ENCODE assay signal across 1 cellular context in the genomic region with DNA sequence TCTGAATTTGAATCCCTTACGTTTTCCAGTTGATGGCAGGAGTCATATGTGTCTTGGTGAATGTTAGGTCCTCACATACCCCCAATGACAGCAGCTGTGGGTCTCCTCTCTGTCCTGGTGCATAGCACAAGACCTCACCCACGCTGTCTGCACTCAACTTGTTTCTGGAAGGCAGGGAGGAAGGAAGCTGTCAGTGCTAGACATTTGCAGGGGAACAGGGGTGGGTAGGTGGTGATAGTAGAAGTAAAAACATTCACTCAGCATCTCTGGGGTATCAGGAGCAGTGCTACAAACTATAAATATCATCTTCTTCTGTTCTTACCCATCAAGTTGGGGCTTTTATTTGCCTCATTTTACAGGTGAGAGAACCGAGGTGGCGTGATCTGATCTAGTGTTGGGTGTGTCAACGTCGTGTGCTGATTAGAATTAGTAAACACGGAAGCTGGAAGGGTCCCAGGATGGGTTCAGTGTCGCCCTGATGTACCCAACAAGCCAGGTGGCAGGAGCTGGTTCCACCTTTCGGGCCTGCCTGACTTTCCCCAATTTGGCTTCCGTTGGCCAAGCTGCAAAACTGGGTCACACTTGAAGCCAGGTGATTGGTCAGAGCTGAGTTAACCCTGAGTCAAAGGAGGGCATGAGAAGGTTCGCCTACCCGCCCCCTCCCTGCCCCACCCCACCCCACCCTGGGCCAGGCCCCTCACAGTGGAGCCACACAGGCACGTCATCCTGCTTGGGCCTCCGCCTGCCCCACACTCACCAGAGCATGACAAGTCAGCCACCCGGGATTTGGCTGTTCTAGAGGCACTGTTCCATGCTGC.
TF ChIP-seq lines count a peak whose summit lies in the region.

No MANE protein-coding gene starts in this region.

TF ChIP-seq in GM23338, 12 proteins besides CTCF, POLR2A, EP300 and RAD21 (continued from another document):
- no peak for TF ChIP-seq ZNF462 (CRISPR knock-in tag; IDR thresholded peaks at IDR 0.05)
- TF ChIP-seq REST (IDR thresholded peaks at IDR 0.05; ENCODE audit: unreplicated experiment) = no peak
- TF ChIP-seq ZNF331 (CRISPR knock-in tag; IDR thresholded peaks at IDR 0.05; ENCODE audit: low read depth) = no peak
- TF ChIP-seq ZNF114 (CRISPR knock-in tag; IDR thresholded peaks at IDR 0.05) = no peak
- TF ChIP-seq JUNB (IDR thresholded peaks at IDR 0.05; ENCODE audit: unreplicated experiment) = no peak
